8 cellular contexts compared by ENCODE assay signal in genomic region chrX:18768-19454, GRCh38.
DNase-seq lines count a peak whose midpoint lies in the region; ATAC-seq and TF ChIP-seq lines count a peak whose summit lies in the region.
"Not testable (repeated sequence)": the region's sequence is repeated elsewhere in the genome, so short reads cannot be mapped to it uniquely, and the experiment has no call there.

No MANE protein-coding gene starts in this region.

- peak in 1 of 7 experiments; percentile 28 for DNase-seq in CD8-positive, alpha-beta T cell
- DNase-seq in WTC11 (ENCODE audit: low spot score) (peak; percentile 64), adrenal gland (peak in 4 of 7 donors; percentile 51 to 78 (median 74)), right cardiac atrium (peak in 1 of 3 donors; percentile 15), sciatic nerve (ENCODE audit: low spot score) (peak; percentile 64)

- not testable (repeated sequence) for H3K9me3 Mint-ChIP-seq in CD8-positive, alpha-beta T cell; WTC11

- intact Hi-C loops in CD8-positive, alpha-beta T cell (cut with DNase I, micrococcal nuclease); adrenal gland (cut with DNase I); right cardiac atrium (cut with DNase I); sciatic nerve (cut with DNase I): not testable (repeated sequence)

- H3K27ac Mint-ChIP-seq in CD8-positive, alpha-beta T cell; WTC11: not testable (repeated sequence)

- not testable (repeated sequence) for H3K27me3 Mint-ChIP-seq in CD8-positive, alpha-beta T cell (ENCODE audit: low read depth)
- H3K27me3 Mint-ChIP-seq in WTC11 (ENCODE audit: low read depth), result peaks cover 13% of the 10 kb centered on the region

- H3K36me3 Mint-ChIP-seq in CD8-positive, alpha-beta T cell; WTC11: not testable (repeated sequence)

- not testable (repeated sequence) for TF ChIP-seq POLR2A in adrenal gland (IDR thresholded peaks at IDR 0.05)

- not testable (repeated sequence) for H3K4me1 ChIP-seq in CD8-positive, alpha-beta T cell (ENCODE audit: insufficient read depth, low read length); adrenal gland (replicated peaks in 1 of 2); right cardiac atrium (ENCODE audit: control insufficient read depth, insufficient read depth, low read length)

- CTCF ChIA-PET in CD8-positive, alpha-beta T cell (lab: Charles Lee); WTC11 (lab: Charles Lee): not testable (repeated sequence)

- POLR2A ChIA-PET in CD8-positive, alpha-beta T cell (lab: Charles Lee); WTC11 (lab: Charles Lee): not testable (repeated sequence)

- not testable (repeated sequence) for H3K4me3 ChIP-seq in CD8-positive, alpha-beta T cell (ENCODE audit: low read depth, low read length); adrenal gland; right cardiac atrium (ENCODE audit: low read length)

- H3K36me3 ChIP-seq in CD8-positive, alpha-beta T cell (ENCODE audit: insufficient read depth, low read length); adrenal gland (replicated peaks in 1 of 2): not testable (repeated sequence)

- not testable (repeated sequence) for H3K27ac ChIP-seq in CD8-positive, alpha-beta T cell (ENCODE audit: low read depth, low read length); adrenal gland; right cardiac atrium (ENCODE audit: low read length)

- not testable (repeated sequence) for H3K4me1 Mint-ChIP-seq in CD8-positive, alpha-beta T cell (ENCODE audit: low read depth); WTC11

- not testable (repeated sequence) for H3K27me3 ChIP-seq in CD8-positive, alpha-beta T cell (ENCODE audit: insufficient read depth, low read length); adrenal gland; right cardiac atrium (ENCODE audit: control insufficient read depth, insufficient read depth)

- H3K9me3 ChIP-seq in CD8-positive, alpha-beta T cell (ENCODE audit: low read length); adrenal gland (replicated peaks in 1 of 3); right cardiac atrium (ENCODE audit: control insufficient read depth, low read length): not testable (repeated sequence)

- not testable (repeated sequence) for H3K4me3 Mint-ChIP-seq in CD8-positive, alpha-beta T cell; WTC11

- not testable (repeated sequence) for TF ChIP-seq CTCF in CD8-positive, alpha-beta T cell (IDR thresholded peaks at IDR 0.05); WTC11 (IDR thresholded peaks at IDR 0.05); adrenal gland (IDR thresholded peaks at IDR 0.05)

- peak; percentile 96 for ATAC-seq in CD8-positive, alpha-beta T cell
- peak; percentile 95 for ATAC-seq in GM19395 (IDR thresholded peaks at IDR 0.05; ENCODE audit: unreplicated experiment)
- ATAC-seq in HG02642 (IDR thresholded peaks at IDR 0.05; ENCODE audit: poor library complexity, unreplicated experiment), result peak; percentile 92
- peak; percentile 94 for ATAC-seq in HG03354 (IDR thresholded peaks at IDR 0.05; ENCODE audit: poor library complexity, severe bottlenecking, unreplicated experiment)
- ATAC-seq in WTC11, result peak; percentile 80
- peak; percentile 83 to 95 for ATAC-seq in right cardiac atrium
- ATAC-seq in sciatic nerve, result peak; percentile 97

- 10 to 41% (median 29%) methylated on average over 12 to 21 of the region's 47 CpGs; no CpG with 5 or more reads in 1 of the 4 donors for WGBS in adrenal gland, 4 donors
- 21% methylated on average over 13 of the region's 47 CpGs for WGBS in right cardiac atrium
